Comparison of ENCODE assay signal across 1 cellular context in the genomic region with DNA sequence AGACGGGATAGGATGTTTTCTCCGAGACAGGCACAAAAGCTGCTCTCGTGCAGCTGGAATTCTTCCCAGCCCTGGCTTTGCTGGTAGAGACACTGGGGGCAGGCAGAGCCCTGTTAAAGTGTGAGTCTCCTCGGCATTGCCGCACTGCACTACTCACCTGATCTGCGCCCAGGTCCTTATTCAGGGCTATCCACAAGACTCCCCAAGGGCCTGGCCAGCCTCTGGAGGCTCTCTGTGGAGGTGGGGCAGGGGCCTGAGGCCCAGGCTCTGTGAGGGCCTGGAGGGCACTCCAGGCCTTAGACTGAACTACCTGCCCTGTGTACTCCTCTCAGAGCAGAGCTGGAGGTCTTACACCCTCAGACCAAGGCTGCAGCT.
TF ChIP-seq lines count a peak whose summit lies in the region.

No MANE protein-coding gene starts in this region.

TF ChIP-seq in H1, 55 proteins besides CTCF, POLR2A, EP300 and RAD21:
- no peak for TF ChIP-seq HDAC6 (IDR thresholded peaks at IDR 0.05; ENCODE audit: low read depth, low read length)
- TF ChIP-seq TBP (IDR thresholded peaks at IDR 0.05; ENCODE audit: low read depth, low read length) = peak; percentile 1; the same call in 1 of the 2 replicates
